In genomic region chr7:100370746-100371145, GRCh38 we compare ENCODE assay signal across 2 cellular contexts.
A peak's percentile ranks its signal among the peaks of the same experiment; 100 is the strongest.
TF ChIP-seq lines count a peak whose summit lies in the region.

No MANE protein-coding gene starts in this region.

TF ChIP-seq in H1, 55 proteins besides CTCF, POLR2A, EP300 and RAD21:
- TF ChIP-seq KDM1A (IDR thresholded peaks at IDR 0.05; ENCODE audit: borderline replicate concordance, low read length) (0 out of 2 replicates have a peak, but pooled peaks have one; percentile 7), TEAD4 (IDR thresholded peaks at IDR 0.05; ENCODE audit: low read depth, low read length) (no peak), RNF2 (IDR thresholded peaks at IDR 0.05; ENCODE audit: borderline replicate concordance, low read depth, low read length, missing control alignments, poor library complexity, severe bottlenecking) (no peak), ASH2L (IDR thresholded peaks at IDR 0.05; ENCODE audit: low read length) (peak; percentile 37), CEBPB (IDR thresholded peaks at IDR 0.05; ENCODE audit: low read depth, low read length) (no peak), RBBP5 (IDR thresholded peaks at IDR 0.05; ENCODE audit: borderline replicate concordance, low read depth, low read length) (no peak), KDM4A (IDR thresholded peaks at IDR 0.05; ENCODE audit: low read depth, low read length, severe bottlenecking) (no peak), SIRT6 (IDR thresholded peaks at IDR 0.05; ENCODE audit: low read length) (no peak), E2F6 (IDR thresholded peaks at IDR 0.05) (no peak), BRCA1 (IDR thresholded peaks at IDR 0.05; ENCODE audit: low read depth, low read length) (no peak), TAF7 (optimal IDR thresholded peaks at IDR 0.05; ENCODE audit: borderline replicate concordance, low read depth, low read length) (no peak), GTF2F1 (IDR thresholded peaks at IDR 0.05; ENCODE audit: borderline replicate concordance, low read depth, low read length) (no peak)

TF ChIP-seq in SK-N-SH treated with all-trans-retinoic acid at 6 μM for 48 hours, 23 proteins besides CTCF, POLR2A, EP300 and RAD21:
- TF ChIP-seq BACH2 (CRISPR knock-in tag; IDR thresholded peaks at IDR 0.05; ENCODE audit: borderline replicate concordance) = no peak
- TF ChIP-seq OSR1 (CRISPR knock-in tag; IDR thresholded peaks at IDR 0.05) = no peak
- TF ChIP-seq ISL1 (CRISPR knock-in tag; IDR thresholded peaks at IDR 0.05) = no peak
- no peak for TF ChIP-seq ZFP3 (CRISPR knock-in tag; IDR thresholded peaks at IDR 0.05)
- no peak for TF ChIP-seq POU6F1 (CRISPR knock-in tag; IDR thresholded peaks at IDR 0.05; ENCODE audit: borderline replicate concordance, low read depth)
- no peak for TF ChIP-seq RARB (CRISPR knock-in tag; IDR thresholded peaks at IDR 0.05)
- no peak for TF ChIP-seq ZC3H10 (CRISPR knock-in tag; IDR thresholded peaks at IDR 0.05)
- no peak for TF ChIP-seq ZFP30 (CRISPR knock-in tag; IDR thresholded peaks at IDR 0.05)
- TF ChIP-seq ZNF565 (CRISPR knock-in tag; conservative IDR thresholded peaks at IDR 0.05; ENCODE audit: low read depth) = no peak
- no peak for TF ChIP-seq TSHZ2 (CRISPR knock-in tag; IDR thresholded peaks at IDR 0.05)
TF ChIP-seq in SK-N-SH treated with all-trans-retinoic acid at 6 μM for 48 hours: peak in this region for 0.
